ENCODE assay signal across 10 cellular contexts in genomic region chrX:5876984-5877655, GRCh38.
DNase-seq lines count a peak whose midpoint lies in the region; ATAC-seq and TF ChIP-seq lines count a peak whose summit lies in the region.
"Had no signal": no experiment of that assay in that cellular context is flagged by ENCODE, and none has a peak within 500 bp of the region (broad histone marks: within the 10 kb centered on the region; RNA-seq: fewer than 3 reads in every experiment).

No MANE protein-coding gene starts in this region.

- TF ChIP-seq CTCF in BE2C (IDR thresholded peaks at IDR 0.05; ENCODE audit: low read depth, low read length): peak; percentile 26; the same call in 1 of the 2 replicates
- peak; percentile 10 to 45 for TF ChIP-seq CTCF in left lung (IDR thresholded peaks at IDR 0.05)
- no peak for TF ChIP-seq CTCF in uterus (IDR thresholded peaks at IDR 0.05)

- H3K4me3 ChIP-seq in BE2C (ENCODE audit: low read depth, low read length): no peak overlapping the region
- no peak overlapping the region for H3K4me3 ChIP-seq in left lung
- no peak overlapping the region for H3K4me3 ChIP-seq in uterus

- CTCF ChIA-PET in HEK293T (lab: Yijun Ruan, JAX): interaction anchor here (0.7 to 0.8 kb wide), 2 partner anchors 11 to 27 kb away, joined by 3 read pairs; no protein-coding TSS in a partner anchor

- H3K4me1 ChIP-seq in BE2C (no peaks in the 10 kb centered on the region), left lung (no peaks in the 10 kb centered on the region), uterus (no peaks in the 10 kb centered on the region)

- H3K27ac ChIP-seq in left lung (no peak overlapping the region), uterus (no peak overlapping the region)

- ATAC-seq in left lung (peak; percentile 78), HG03039 (IDR thresholded peaks at IDR 0.05; ENCODE audit: unreplicated experiment) (no peak)

- POLR2A ChIA-PET in HEK293T (lab: Yijun Ruan, JAX): no interaction called here

- no peaks in the 10 kb centered on the region for H3K27me3 ChIP-seq in BE2C
- no peaks in the 10 kb centered on the region for H3K27me3 ChIP-seq in left lung
- H3K27me3 ChIP-seq in uterus: no peaks in the 10 kb centered on the region

- DNase-seq in BE2C (no peak), HEK293T (ENCODE audit: extremely low spot score) (peak; percentile 21), SW480 (ENCODE audit: low spot score) (peak; percentile 16), left lung (no peak), uterus (no peak), dermis blood vessel endothelial cell (no peak), DMS153 (lab: John Stamatoyannopoulos, UW) (no peak)
- DNase-seq: activated naive CD8-positive, alpha-beta T cell treated with anti-CD3 and anti-CD28 coated beads for 36 hours; NCI-H446 treated with DMSO at 0.1 percent for 48 hours had no signal

- H3K36me3 ChIP-seq in BE2C (no peaks in the 10 kb centered on the region), left lung (no peaks in the 10 kb centered on the region), uterus (no peaks in the 10 kb centered on the region)

- no peak for TF ChIP-seq POLR2A in uterus (IDR thresholded peaks at IDR 0.05)

- intact Hi-C loops in left lung (cut with DNase I): no loop called here
- intact Hi-C loops in uterus (cut with DNase I; ENCODE audit: low total_unique reads): no loop called here

- H3K9me3 ChIP-seq in BE2C: no peaks in the 10 kb centered on the region
- no peaks in the 10 kb centered on the region for H3K9me3 ChIP-seq in left lung
- no peaks in the 10 kb centered on the region for H3K9me3 ChIP-seq in uterus

TF ChIP-seq in HEK293T, 16 proteins besides CTCF, POLR2A, EP300 and RAD21:
- TF ChIP-seq FOXK2 (IDR thresholded peaks at IDR 0.05) (no peak), ZNF384 (IDR thresholded peaks at IDR 0.05) (no peak), HDGF (IDR thresholded peaks at IDR 0.05; ENCODE audit: borderline replicate concordance) (no peak), BHLHE40 (IDR thresholded peaks at IDR 0.05; ENCODE audit: borderline replicate concordance) (no peak), CTBP1 (IDR thresholded peaks at IDR 0.05; ENCODE audit: borderline replicate concordance) (no peak), LEF1 (IDR thresholded peaks at IDR 0.05; ENCODE audit: borderline replicate concordance) (no peak), NFRKB (IDR thresholded peaks at IDR 0.05) (no peak), TARDBP (IDR thresholded peaks at IDR 0.05) (no peak), L3MBTL2 (conservative IDR thresholded peaks at IDR 0.05) (no peak), SUZ12 (IDR thresholded peaks at IDR 0.05) (no peak), SP1 (IDR thresholded peaks at IDR 0.05) (no peak), ELF4 (IDR thresholded peaks at IDR 0.05) (no peak), FOXM1 (IDR thresholded peaks at IDR 0.05; ENCODE audit: borderline replicate concordance) (no peak), FOXA1 (IDR thresholded peaks at IDR 0.05) (no peak)

Comparison
In these comparisons a context has a peak if more than half of its experiments do, and no peak if none do; other contexts are left out.
1. DNase-seq: peak in HEK293T (single experiment) and SW480 (single experiment); none in BE2C (single experiment), left lung (0 of 2), uterus (0 of 2), dermis blood vessel endothelial cell (single experiment) and DMS153 (single experiment).
2. CTCF ChIP-seq: peak in BE2C (single experiment) and left lung (2 of 2); none in uterus (0 of 4).